ENCODE assay signal across 16 cellular contexts in genomic region chr3:50372349-50372748, GRCh38. TPM values are rescaled to one million over a fixed set of nuclear protein-coding genes. Genes with fewer than 3 reads are reported as not detected.
A peak's percentile ranks its signal among the peaks of the same experiment; 100 is the strongest.
DNase-seq lines count a peak whose midpoint lies in the region; ATAC-seq, FAIRE-seq and TF ChIP-seq lines count a peak whose summit lies in the region.
"Had no signal": no experiment of that assay in that cellular context is flagged by ENCODE, and none has a peak within 500 bp of the region (broad histone marks: within the 10 kb centered on the region; RNA-seq: fewer than 3 reads in every experiment).

No MANE protein-coding gene starts in this region.

- H3K4me2 ChIP-seq in H1 (ENCODE audit: insufficient read depth in 1 of 2, low read depth in 2 of 2, low read length in 2 of 2) = no peak overlapping the region

- no peaks in the 10 kb centered on the region for H3K36me3 Mint-ChIP-seq in activated CD4-positive, alpha-beta T cell treated with anti-CD3 and anti-CD28 coated beads for 36 hours (ENCODE audit: low read depth)
- no peaks in the 10 kb centered on the region for H3K36me3 Mint-ChIP-seq in type B pancreatic cell

- TF ChIP-seq EP300 in H1 (IDR thresholded peaks at IDR 0.05; ENCODE audit: borderline replicate concordance in 1 of 2, low read depth in 2 of 2, low read length in 2 of 2) = no peak

- no peak overlapping the region for H4K8ac ChIP-seq in H1 (ENCODE audit: extremely low read depth, insufficient read depth, low read length)

- H2BK12ac ChIP-seq in H1 (ENCODE audit: low read depth, low read length) = peak overlapping the region; percentile 44; the same call in 1 of the 2 replicates

- intact Hi-C loops in activated CD4-positive, alpha-beta T cell treated with anti-CD3 and anti-CD28 coated beads for 36 hours (cut with DNase I, micrococcal nuclease) = no loop called here
- intact Hi-C loops in ascending aorta (cut with DNase I) = no loop called here

- H3K9me3 ChIP-seq in Peyer's patch (no peaks in the 10 kb centered on the region), H1 (ENCODE audit: insufficient read depth in 2 of 2, low read depth in 1 of 2, low read length in 1 of 2) (no peaks in the 10 kb centered on the region), ascending aorta (no peaks in the 10 kb centered on the region)
- H3K9me3 ChIP-seq: thyroid gland had no signal

- TF ChIP-seq CTCF in Peyer's patch (IDR thresholded peaks at IDR 0.05) = no peak
- TF ChIP-seq CTCF in H1 (IDR thresholded peaks at IDR 0.05; ENCODE audit: control extremely low read depth in 1 of 3, insufficient read depth in 1 of 3, low read depth in 1 of 3, low read length in 3 of 3) = no peak
- TF ChIP-seq CTCF in type B pancreatic cell (conservative IDR thresholded peaks at IDR 0.05) = peak; percentile 26
- TF ChIP-seq CTCF in ascending aorta (IDR thresholded peaks at IDR 0.05) = no peak

- TF ChIP-seq RAD21 in H1 (IDR thresholded peaks at IDR 0.05 in 1 of 2, conservative IDR thresholded peaks at IDR 0.05 in 1 of 2; ENCODE audit: low read depth in 2 of 2, low read length in 2 of 2) = no peak

- CTCF ChIA-PET in activated CD4-positive, alpha-beta T cell treated with anti-CD3 and anti-CD28 coated beads for 36 hours (lab: Charles Lee) = no interaction called here
- CTCF ChIA-PET in H1 (lab: Charles Lee; ENCODE audit: partially characterized antibody) = interaction anchor here (0.6 to 1.2 kb wide), 3 partner anchors 62 to 192 kb away, joined by 3 read pairs; no protein-coding TSS in a partner anchor

- peak overlapping the region; percentile 3 for H4K91ac ChIP-seq in H1 (replicated peaks; ENCODE audit: insufficient read length, low read length)

- 81% methylated on average over 8 of the region's 8 CpGs; no CpG with 5 or more reads in 1 of the 2 experiments for WGBS in H1 (ENCODE audit: extremely low coverage in 1 of 2, insufficient coverage in 1 of 2, insufficient read length in 1 of 2, insufficient replicate concordance in 2 of 2, low coverage in 1 of 2, low lambda C conversion rate in 2 of 2, missing lambda C conversion rate in 1 of 2), 2 experiments

- H2AK5ac ChIP-seq in H1 (ENCODE audit: low read depth, low read length) = no peak overlapping the region

- H3K4me3 Mint-ChIP-seq in activated CD4-positive, alpha-beta T cell treated with anti-CD3 and anti-CD28 coated beads for 36 hours = no peak overlapping the region
- H3K4me3 Mint-ChIP-seq in type B pancreatic cell = no peak overlapping the region

- ATAC-seq in activated CD4-positive, alpha-beta T cell treated with anti-CD3 and anti-CD28 coated beads for 36 hours = peak; percentile 14

- H3K4me1 Mint-ChIP-seq in activated CD4-positive, alpha-beta T cell treated with anti-CD3 and anti-CD28 coated beads for 36 hours = peaks cover 8% of the 10 kb centered on the region
- peaks cover 15% of the 10 kb centered on the region for H3K4me1 Mint-ChIP-seq in type B pancreatic cell (ENCODE audit: unreplicated experiment)

- H3K27ac Mint-ChIP-seq in activated CD4-positive, alpha-beta T cell treated with anti-CD3 and anti-CD28 coated beads for 36 hours = no peak overlapping the region
- H3K27ac Mint-ChIP-seq in type B pancreatic cell = no peak overlapping the region

- no peak for DNase-seq in activated CD4-positive, alpha-beta T cell treated with anti-CD3 and anti-CD28 coated beads for 36 hours
- no peak for DNase-seq in activated CD4-positive, alpha-beta T cell treated with anti-CD3 and anti-CD28 coated beads, Interleukin-2, amount 50 U/mL, for 4 hours
- DNase-seq in Peyer's patch (peak in 2 of 3 donors; percentile 84 to 87), H1 (ENCODE audit: low read depth in 1 of 2, low spot score in 2 of 2) (no peak), type B pancreatic cell (ENCODE audit: extremely low spot score, unreplicated experiment) (no peak), middle frontal gyrus (ENCODE audit: extremely low spot score, low spot score) (no peak), ascending aorta (ENCODE audit: low spot score in 2 of 2) (no peak)
- DNase-seq in activated naive CD4-positive, alpha-beta T cell treated with Interleukin-2 at 50 U/mL for 16 hours = no peak
- DNase-seq: activated CD4-positive, alpha-beta T cell treated with anti-CD3 and anti-CD28 coated beads for 1 hour; activated T-cell treated with anti-CD3 and anti-CD28 coated beads, Interleukin-2, amount 50 U/mL, for 48 hours; NCI-H2107; posterior cingulate gyrus; SW 1271; thyroid gland had no signal

- peaks cover 0 to 6% (median 0%) of the 10 kb centered on the region in 4 donors for H3K4me1 ChIP-seq in Peyer's patch
- peaks cover 0 to 29% (median 20%) of the 10 kb centered on the region in 4 experiments; a peak in 6 of 7 replicates for H3K4me1 ChIP-seq in H1 (replicated peaks in 1 of 4; ENCODE audit: control insufficient read depth in 3 of 4, insufficient read depth in 4 of 4, low read length in 3 of 4)
- H3K4me1 ChIP-seq in ascending aorta = no peaks in the 10 kb centered on the region
- H3K4me1 ChIP-seq: thyroid gland had no signal

- POLR2A ChIA-PET in activated CD4-positive, alpha-beta T cell treated with anti-CD3 and anti-CD28 coated beads for 36 hours (lab: Charles Lee) = no interaction called here
- POLR2A ChIA-PET in H1 (lab: Charles Lee; ENCODE audit: partially characterized antibody) = interaction anchor here (0.9 kb wide), 1 partner anchor 27 kb away, joined by 3 read pairs; no protein-coding TSS in a partner anchor

- H3K4me3 ChIP-seq in Peyer's patch (no peak overlapping the region), H1 (ENCODE audit: extremely low read depth in 1 of 4, insufficient read depth in 2 of 4, low read depth in 3 of 4, low read length in 4 of 4) (no peak overlapping the region), ascending aorta (no peak overlapping the region)
- H3K4me3 ChIP-seq: thyroid gland had no signal

- TF ChIP-seq POLR2A in Peyer's patch (IDR thresholded peaks at IDR 0.05) (no peak), H1 (IDR thresholded peaks at IDR 0.05; ENCODE audit: control extremely low read depth in 1 of 2, low read depth in 2 of 2, low read length in 2 of 2) (no peak)

- no peak overlapping the region for H3K14ac ChIP-seq in H1 (ENCODE audit: insufficient read length)

- H4K20me1 ChIP-seq in H1 (replicated peaks in 1 of 2; ENCODE audit: control insufficient read depth in 1 of 2, insufficient read depth in 2 of 2, low read length in 2 of 2) = peaks cover 0 to 2% of the 10 kb centered on the region in 2 experiments

- H2BK15ac ChIP-seq in H1 (ENCODE audit: low read length) = peak overlapping the region; percentile 90; the same call in 1 of the 2 replicates

- peak overlapping the region; percentile 61; the same call in 1 of the 2 replicates for H2BK20ac ChIP-seq in H1 (ENCODE audit: low read length)

- no peak overlapping the region for H3K23ac ChIP-seq in H1 (ENCODE audit: insufficient read length)

- no peak for FAIRE-seq in H1 (lab: Jason Lieb, UNC)
- FAIRE-seq: endometrium, frontal cortex had no signal

- H3K27ac ChIP-seq in Peyer's patch (no peak overlapping the region), H1 (ENCODE audit: low read depth, low read length) (no peak overlapping the region), ascending aorta (no peak overlapping the region)
- H3K27ac ChIP-seq: thyroid gland had no signal

- H3K23me2 ChIP-seq in H1 (ENCODE audit: low read depth, low read length) = 0 out of 2 replicates have a peak, but pooled peaks cover 2% of the 10 kb centered on the region

- H3K9me3 Mint-ChIP-seq in activated CD4-positive, alpha-beta T cell treated with anti-CD3 and anti-CD28 coated beads for 36 hours (ENCODE audit: low read depth) = no peaks in the 10 kb centered on the region
- H3K9me3 Mint-ChIP-seq in type B pancreatic cell = no peaks in the 10 kb centered on the region

- H3K56ac ChIP-seq in H1 (replicated peaks; ENCODE audit: insufficient read length, low read depth, low read length) = peak overlapping the region; percentile 12

- no peak overlapping the region for H4K5ac ChIP-seq in H1 (ENCODE audit: insufficient read length, low read depth, low read length)

- H3K79me2 ChIP-seq in H1 (ENCODE audit: control insufficient read depth in 1 of 2, insufficient read depth in 2 of 2, low read length in 2 of 2) = no peaks in the 10 kb centered on the region

- H3K18ac ChIP-seq in H1 (ENCODE audit: extremely low read depth, low read length) = no peak overlapping the region

- H3K27me3 Mint-ChIP-seq in activated CD4-positive, alpha-beta T cell treated with anti-CD3 and anti-CD28 coated beads for 36 hours = no peaks in the 10 kb centered on the region
- no peaks in the 10 kb centered on the region for H3K27me3 Mint-ChIP-seq in type B pancreatic cell

- peak overlapping the region; percentile 74 for H3K4ac ChIP-seq in H1 (replicated peaks; ENCODE audit: insufficient read length, low read depth, low read length)

- no peak overlapping the region for H2BK120ac ChIP-seq in H1 (replicated peaks; ENCODE audit: low read depth, low read length)

- H2BK5ac ChIP-seq in H1 (ENCODE audit: low read depth, low read length) = peak overlapping the region; percentile 12; the same call in 1 of the 2 replicates

- H2AFZ ChIP-seq in H1 (ENCODE audit: low read length) = no peak overlapping the region

- H3K9ac ChIP-seq in H1 (replicated peaks in 1 of 4; ENCODE audit: extremely low read depth in 1 of 4, low read depth in 3 of 4, low read length in 3 of 4) = no peak overlapping the region

- H3K79me1 ChIP-seq in H1 (ENCODE audit: low read depth, low read length) = 0 out of 2 replicates have a peak, but pooled peaks cover 2% of the 10 kb centered on the region

- H3K27me3 ChIP-seq in Peyer's patch (no peaks in the 10 kb centered on the region), H1 (replicated peaks in 1 of 4; ENCODE audit: control insufficient read depth in 3 of 4, extremely low read depth in 1 of 4, insufficient read depth in 3 of 4, low read length in 3 of 4) (no peaks in the 10 kb centered on the region; a peak in 2 of 7 replicates), ascending aorta (no peaks in the 10 kb centered on the region)
- H3K27me3 ChIP-seq: thyroid gland had no signal

- H3K36me3 ChIP-seq in Peyer's patch (no peaks in the 10 kb centered on the region), H1 (ENCODE audit: control insufficient read depth in 2 of 4, insufficient read depth in 4 of 4, low read length in 3 of 4) (no peaks in the 10 kb centered on the region), ascending aorta (no peaks in the 10 kb centered on the region)
- H3K36me3 ChIP-seq: thyroid gland had no signal

RNA-seq across cellular contexts. Expression of gene TMEM115, which starts 13.0 kb away (rescaled TPM):
- total RNA-seq in activated CD4-positive, alpha-beta T cell treated with anti-CD3 and anti-CD28 coated beads for 36 hours = 10 to 100 TPM; 13.1 to 16.1 TPM
- total RNA-seq in Peyer's patch = 10 to 100 TPM; 14.0 to 75.5 (median 66.2) TPM
- 25.3 and 25.4 TPM in 2 replicates for total RNA-seq in H1 (2021; fragmentation: NEBNext Ultra II Directional; extraction: Animal tissue kit (Norgen Biotek cat#: 25700))
- polyA plus RNA-seq in H1 (2011; rRNA removed) = 32.4 and 41.9 TPM in 2 replicates
- polyA plus RNA-seq in H1 (2011; cell fraction: cytosol; rRNA removed) = 28.3 TPM
- 26.5 TPM for polyA plus RNA-seq in H1 (2011; cell fraction: nucleus; rRNA removed)
- polyA plus RNA-seq in H1 (2012, experiment 1 of 2) = 14.1 to 22.1 TPM (median 19.9 TPM) in 4 replicates
- 26.6 TPM for polyA plus RNA-seq in H1 (2012, experiment 2 of 2)
- polyA plus RNA-seq in H1 (2013, experiment 1 of 2) = 38.1 TPM
- polyA plus RNA-seq in H1 (2013, experiment 2 of 2) = 41.2 TPM
- 18.7 and 24.3 TPM in 2 replicates for polyA minus RNA-seq in H1 (2011; rRNA and poly(A)+ RNA removed)
- 20.0 TPM for polyA minus RNA-seq in H1 (2011; cell fraction: cytosol; rRNA and poly(A)+ RNA removed)
- 14.9 TPM for polyA minus RNA-seq in H1 (2011; cell fraction: nucleus; rRNA and poly(A)+ RNA removed)
- 42.7 and 44.4 TPM in 2 replicates for total RNA-seq in type B pancreatic cell (ENCODE audit: low replicate concordance)
- 55.7 TPM for total RNA-seq in ascending aorta

RNA-seq across cellular contexts. Expression of gene CYB561D2, which starts 21.7 kb away (rescaled TPM):
- 10 to 100 TPM; 10.3 to 14.3 TPM for total RNA-seq in activated CD4-positive, alpha-beta T cell treated with anti-CD3 and anti-CD28 coated beads for 36 hours
- total RNA-seq in Peyer's patch (10 to 100 TPM; 22.3 to 69.5 (median 38.6) TPM), type B pancreatic cell (ENCODE audit: low replicate concordance) (10.1 and 15.9 TPM in 2 replicates), ascending aorta (20.2 TPM)
- 9.8 and 9.9 TPM in 2 replicates for total RNA-seq in H1 (2021; fragmentation: NEBNext Ultra II Directional; extraction: Animal tissue kit (Norgen Biotek cat#: 25700))
- polyA plus RNA-seq in H1 (2011; rRNA removed) = 34.0 and 34.5 TPM in 2 replicates
- polyA plus RNA-seq in H1 (2011; cell fraction: cytosol; rRNA removed) = 22.8 TPM
- 24.8 TPM for polyA plus RNA-seq in H1 (2011; cell fraction: nucleus; rRNA removed)
- polyA plus RNA-seq in H1 (2012, experiment 1 of 2) = 10.0 to 19.4 TPM (median 15.1 TPM) in 4 replicates
- 22.1 TPM for polyA plus RNA-seq in H1 (2012, experiment 2 of 2)
- 11.8 TPM for polyA plus RNA-seq in H1 (2013, experiment 1 of 2)
- 12.9 TPM for polyA plus RNA-seq in H1 (2013, experiment 2 of 2)
- polyA minus RNA-seq in H1 (2011; rRNA and poly(A)+ RNA removed) = 9.2 and 14.0 TPM in 2 replicates
- 6.3 TPM for polyA minus RNA-seq in H1 (2011; cell fraction: cytosol; rRNA and poly(A)+ RNA removed)
- polyA minus RNA-seq in H1 (2011; cell fraction: nucleus; rRNA and poly(A)+ RNA removed) = 7.3 TPM

RNA-seq across cellular contexts. Expression of gene NPRL2, which starts 21.8 kb away (rescaled TPM):
- total RNA-seq in activated CD4-positive, alpha-beta T cell treated with anti-CD3 and anti-CD28 coated beads for 36 hours = 10 to 100 TPM; 42.5 to 43.0 TPM
- 10 to 100 TPM; 19.1 to 45.4 (median 28.3) TPM for total RNA-seq in Peyer's patch
- total RNA-seq in H1 (2021; fragmentation: NEBNext Ultra II Directional; extraction: Animal tissue kit (Norgen Biotek cat#: 25700)) = 25.0 and 28.4 TPM in 2 replicates
- 51.4 and 52.3 TPM in 2 replicates for polyA plus RNA-seq in H1 (2011; rRNA removed)
- polyA plus RNA-seq in H1 (2011; cell fraction: cytosol; rRNA removed) = 53.3 TPM
- 91.8 TPM for polyA plus RNA-seq in H1 (2011; cell fraction: nucleus; rRNA removed)
- 18.1 to 35.5 TPM (median 31.5 TPM) in 4 replicates for polyA plus RNA-seq in H1 (2012, experiment 1 of 2)
- polyA plus RNA-seq in H1 (2012, experiment 2 of 2) = 26.4 TPM
- polyA plus RNA-seq in H1 (2013, experiment 1 of 2) = 14.6 TPM
- 13.2 TPM for polyA plus RNA-seq in H1 (2013, experiment 2 of 2)
- 54.5 and 61.1 TPM in 2 replicates for polyA minus RNA-seq in H1 (2011; rRNA and poly(A)+ RNA removed)
- polyA minus RNA-seq in H1 (2011; cell fraction: cytosol; rRNA and poly(A)+ RNA removed) = 13.8 TPM
- 20.9 TPM for polyA minus RNA-seq in H1 (2011; cell fraction: nucleus; rRNA and poly(A)+ RNA removed)
- total RNA-seq in type B pancreatic cell (ENCODE audit: low replicate concordance) = 20.3 and 27.9 TPM in 2 replicates
- 37.8 TPM for total RNA-seq in ascending aorta

RNA-seq across cellular contexts. Expression of gene ZMYND10, which starts 26.8 kb away (rescaled TPM):
- 1 to 10 TPM; 1.0 to 1.3 TPM for total RNA-seq in activated CD4-positive, alpha-beta T cell treated with anti-CD3 and anti-CD28 coated beads for 36 hours
- under 1 TPM in 2 of 4 donors, not detected in 2; 0.27 to 0.38 TPM for total RNA-seq in Peyer's patch
- 0.54 and 0.56 TPM in 2 replicates for total RNA-seq in H1 (2021; fragmentation: NEBNext Ultra II Directional; extraction: Animal tissue kit (Norgen Biotek cat#: 25700))
- polyA plus RNA-seq in H1 (2011; rRNA removed) = 0.79 and 0.93 TPM in 2 replicates
- 0.96 TPM for polyA plus RNA-seq in H1 (2011; cell fraction: cytosol; rRNA removed)
- polyA plus RNA-seq in H1 (2011; cell fraction: nucleus; rRNA removed) = 2.1 TPM
- polyA plus RNA-seq in H1 (2012, experiment 1 of 2) = 0.18 to 0.96 TPM (median 0.41 TPM) in 4 replicates
- polyA plus RNA-seq in H1 (2012, experiment 2 of 2) = 0.20 TPM
- polyA plus RNA-seq in H1 (2013, experiment 1 of 2) = 0.67 TPM
- 0.40 TPM for polyA plus RNA-seq in H1 (2013, experiment 2 of 2)
- 0.32 TPM in 2 replicates for polyA minus RNA-seq in H1 (2011; rRNA and poly(A)+ RNA removed)
- polyA minus RNA-seq in H1 (2011; cell fraction: cytosol; rRNA and poly(A)+ RNA removed) = not detected
- polyA minus RNA-seq in H1 (2011; cell fraction: nucleus; rRNA and poly(A)+ RNA removed) = 0.50 TPM
- total RNA-seq in type B pancreatic cell (ENCODE audit: low replicate concordance) = 1.8 and 13.4 TPM in 2 replicates
- not detected for total RNA-seq in ascending aorta

RNA-seq across cellular contexts. Expression of gene RASSF1, which starts 31.7 kb away (rescaled TPM):
- total RNA-seq in activated CD4-positive, alpha-beta T cell treated with anti-CD3 and anti-CD28 coated beads for 36 hours = 10 to 100 TPM; 30.8 to 50.7 TPM
- total RNA-seq in Peyer's patch = 10 to 100 TPM; 27.6 to 80.0 (median 29.4) TPM
- 10.3 and 11.2 TPM in 2 replicates for total RNA-seq in H1 (2021; fragmentation: NEBNext Ultra II Directional; extraction: Animal tissue kit (Norgen Biotek cat#: 25700))
- polyA plus RNA-seq in H1 (2011; rRNA removed) = 15.7 and 15.9 TPM in 2 replicates
- 20.5 TPM for polyA plus RNA-seq in H1 (2011; cell fraction: cytosol; rRNA removed)
- polyA plus RNA-seq in H1 (2011; cell fraction: nucleus; rRNA removed) = 22.6 TPM
- polyA plus RNA-seq in H1 (2012, experiment 1 of 2) = 12.1 to 16.1 TPM (median 13.6 TPM) in 4 replicates
- 7.0 TPM for polyA plus RNA-seq in H1 (2012, experiment 2 of 2)
- 7.7 TPM for polyA plus RNA-seq in H1 (2013, experiment 1 of 2)
- 7.1 TPM for polyA plus RNA-seq in H1 (2013, experiment 2 of 2)
- polyA minus RNA-seq in H1 (2011; rRNA and poly(A)+ RNA removed) = 4.5 and 5.8 TPM in 2 replicates
- 2.0 TPM for polyA minus RNA-seq in H1 (2011; cell fraction: cytosol; rRNA and poly(A)+ RNA removed)
- 10.0 TPM for polyA minus RNA-seq in H1 (2011; cell fraction: nucleus; rRNA and poly(A)+ RNA removed)
- total RNA-seq in type B pancreatic cell (ENCODE audit: low replicate concordance) = 13.7 and 13.8 TPM in 2 replicates
- 34.9 TPM for total RNA-seq in ascending aorta

Comparison
In these comparisons a context has a peak if more than half of its experiments do, and no peak if none do; other contexts are left out.
1. DNase-seq: peak in Peyer's patch (2 of 3); none in activated CD4-positive, alpha-beta T cell treated with anti-CD3 and anti-CD28 coated beads for 36 hours (single experiment), activated CD4-positive, alpha-beta T cell treated with anti-CD3 and anti-CD28 coated beads, Interleukin-2, amount 50 U/mL, for 4 hours (0 of 2), H1 (0 of 2), type B pancreatic cell (single experiment), middle frontal gyrus (single experiment), ascending aorta (0 of 2) and activated naive CD4-positive, alpha-beta T cell treated with Interleukin-2 at 50 U/mL for 16 hours (single experiment).